ENCODE assay signal across 20 cellular contexts in genomic region chr1:47210666-47211065, GRCh38. TPM values are rescaled to one million over a fixed set of nuclear protein-coding genes. Genes with fewer than 3 reads are reported as not detected.
DNase-seq lines count a peak whose midpoint lies in the region; ATAC-seq and TF ChIP-seq lines count a peak whose summit lies in the region.
"Had no signal": no experiment of that assay in that cellular context is flagged by ENCODE, and none has a peak within 500 bp of the region (broad histone marks: within the 10 kb centered on the region; RNA-seq: fewer than 3 reads in every experiment).

No MANE protein-coding gene starts in this region.

- no peak for TF ChIP-seq EP300 in gastroesophageal sphincter (IDR thresholded peaks at IDR 0.05)

- no TSS peak for BruUV-seq in mammary epithelial cell (replicated peaks; lab: Mats Ljungman, UMichigan)

- no peak for TF ChIP-seq POLR2A in breast epithelium (IDR thresholded peaks at IDR 0.05)
- TF ChIP-seq POLR2A in spleen (IDR thresholded peaks at IDR 0.05): no peak
- TF ChIP-seq POLR2A in gastroesophageal sphincter (IDR thresholded peaks at IDR 0.05): no peak

- H3K4me3 Mint-ChIP-seq in endothelial cell (ENCODE audit: unreplicated experiment) (peak overlapping the region; percentile 80), memory B cell (no peak overlapping the region)
- H3K4me3 Mint-ChIP-seq: IgD-negative memory B cell had no signal

- CTCF ChIA-PET in mammary epithelial cell (lab: Charles Lee; ENCODE audit: low non-redundant PET): no interaction called here

- no peak overlapping the region for H3K4me2 ChIP-seq in mammary epithelial cell (ENCODE audit: insufficient read depth, low read depth, low read length)

- H3K27me3 Mint-ChIP-seq in endothelial cell (ENCODE audit: unreplicated experiment): peaks cover 16% of the 10 kb centered on the region
- peaks cover 13% of the 10 kb centered on the region for H3K27me3 Mint-ChIP-seq in memory B cell

- WGBS in mammary epithelial cell (ENCODE audit: low coverage, missing lambda C conversion rate): 68% methylated on average over 3 of the region's 3 CpGs
- 74 to 89% (median 80%) methylated on average over 3 of the region's 3 CpGs for WGBS in spleen, 5 donors
- 88 to 89% methylated on average over 1 to 2 of the region's 3 CpGs for WGBS in gastroesophageal sphincter (ENCODE audit: low coverage in 1 of 2), 2 donors

- dilution Hi-C loops in mammary epithelial cell (cut with HindIII; ENCODE audit: low sequenced_read_pairs): no loop called here

- H3K9ac ChIP-seq in mammary epithelial cell (ENCODE audit: insufficient read depth, low read length): no peak overlapping the region

- TF ChIP-seq CTCF in mammary epithelial cell (conservative IDR thresholded peaks at IDR 0.05 in 1 of 2, IDR thresholded peaks at IDR 0.05 in 1 of 2; ENCODE audit: extremely low read depth in 1 of 2, insufficient read depth in 1 of 2, low read depth in 1 of 2, low read length in 2 of 2): no peak
- no peak for TF ChIP-seq CTCF in breast epithelium (IDR thresholded peaks at IDR 0.05)
- TF ChIP-seq CTCF in endothelial cell (IDR thresholded peaks at IDR 0.05; ENCODE audit: unreplicated experiment): no peak
- no peak for TF ChIP-seq CTCF in spleen (IDR thresholded peaks at IDR 0.05 in 8 of 11, conservative IDR thresholded peaks at IDR 0.05 in 3 of 11)
- no peak for TF ChIP-seq CTCF in left lung (IDR thresholded peaks at IDR 0.05)
- TF ChIP-seq CTCF in gastroesophageal sphincter (IDR thresholded peaks at IDR 0.05): no peak

- in situ Hi-C loops in mammary epithelial cell (cut with MboI; ENCODE audit: low sequenced_read_pairs in 2 of 2): no loop called here

- H3K27ac Mint-ChIP-seq in endothelial cell (ENCODE audit: unreplicated experiment) (peak overlapping the region; percentile 62), memory B cell (peak overlapping the region; percentile 3)

- H3K36me3 Mint-ChIP-seq in endothelial cell (ENCODE audit: low read depth, unreplicated experiment) (peaks cover 15% of the 10 kb centered on the region), memory B cell (no peaks in the 10 kb centered on the region)
- H3K36me3 Mint-ChIP-seq: IgD-negative memory B cell had no signal

- no peaks in the 10 kb centered on the region for H3K36me3 ChIP-seq in mammary epithelial cell (ENCODE audit: insufficient read depth, low read length)
- no peaks in the 10 kb centered on the region for H3K36me3 ChIP-seq in breast epithelium
- H3K36me3 ChIP-seq in spleen: no peaks in the 10 kb centered on the region
- H3K36me3 ChIP-seq in left lung: no peaks in the 10 kb centered on the region
- H3K36me3 ChIP-seq in gastroesophageal sphincter: no peaks in the 10 kb centered on the region
- H3K36me3 ChIP-seq: MG63 had no signal

- H3K27me3 ChIP-seq in mammary epithelial cell (ENCODE audit: insufficient read depth, low read length) (no peaks in the 10 kb centered on the region), breast epithelium (peaks cover 0 to 5% of the 10 kb centered on the region in 2 donors), spleen (replicated peaks in 1 of 7) (peaks cover 0 to 32% (median 0%) of the 10 kb centered on the region in 7 donors), left lung (peaks cover 0 to 9% of the 10 kb centered on the region in 2 donors), gastroesophageal sphincter (peaks cover 52% of the 10 kb centered on the region)
- H3K27me3 ChIP-seq: MG63 had no signal

- H3K27ac ChIP-seq in mammary epithelial cell (ENCODE audit: insufficient read depth, low read depth, low read length): no peak overlapping the region
- H3K27ac ChIP-seq in breast epithelium: no peak overlapping the region
- no peak overlapping the region for H3K27ac ChIP-seq in spleen
- H3K27ac ChIP-seq in left lung: no peak overlapping the region
- H3K27ac ChIP-seq in gastroesophageal sphincter: no peak overlapping the region
- H3K27ac ChIP-seq: 22Rv1 had no signal

- H3K9me3 Mint-ChIP-seq in endothelial cell (ENCODE audit: unreplicated experiment) (no peaks in the 10 kb centered on the region), memory B cell (no peaks in the 10 kb centered on the region)
- H3K9me3 Mint-ChIP-seq: IgD-negative memory B cell had no signal

- DNase-seq in mammary epithelial cell: peak; percentile 23
- no peak for DNase-seq in breast epithelium (ENCODE audit: low spot score in 2 of 2)
- DNase-seq in endothelial cell (ENCODE audit: low spot score): no peak
- DNase-seq in memory B cell (ENCODE audit: low spot score in 2 of 2): no peak
- DNase-seq in spleen: peak; percentile 10
- no peak for DNase-seq in left lung
- DNase-seq: DMS79 treated with DMSO at 0.1 percent for 48 hours, H7, Kasumi-1, MG63, NCI-H1048, NCI-H1436, NCI-H1930, NCI-H526 had no signal

- no peak overlapping the region for H3K4me3 ChIP-seq in mammary epithelial cell (replicated peaks in 1 of 3; ENCODE audit: insufficient read depth in 1 of 3, low read depth in 2 of 3, low read length in 3 of 3)
- no peak overlapping the region for H3K4me3 ChIP-seq in breast epithelium
- H3K4me3 ChIP-seq in spleen: no peak overlapping the region
- no peak overlapping the region for H3K4me3 ChIP-seq in left lung
- H3K4me3 ChIP-seq in gastroesophageal sphincter: no peak overlapping the region
- H3K4me3 ChIP-seq: MG63 had no signal

- H4K20me1 ChIP-seq in mammary epithelial cell (ENCODE audit: insufficient read depth, low read length): no peaks in the 10 kb centered on the region

- H3K4me1 ChIP-seq in mammary epithelial cell (ENCODE audit: insufficient read depth, low read length) (peaks cover 25% of the 10 kb centered on the region), breast epithelium (no peaks in the 10 kb centered on the region), spleen (peaks cover 0 to 14% (median 11%) of the 10 kb centered on the region in 6 donors), left lung (peaks cover 0 to 12% of the 10 kb centered on the region in 2 donors), gastroesophageal sphincter (peaks cover 0 to 5% (median 0%) of the 10 kb centered on the region in 3 donors)

- no peak overlapping the region for H2AFZ ChIP-seq in mammary epithelial cell (ENCODE audit: low read depth, low read length)

- peaks cover 33% of the 10 kb centered on the region for H3K4me1 Mint-ChIP-seq in endothelial cell (ENCODE audit: unreplicated experiment)
- no peaks in the 10 kb centered on the region for H3K4me1 Mint-ChIP-seq in memory B cell
- H3K4me1 Mint-ChIP-seq: IgD-negative memory B cell had no signal

- intact Hi-C loops in mammary epithelial cell (cut with micrococcal nuclease) (no loop called here), breast epithelium (cut with DNase I; ENCODE audit: low total_unique reads) (no loop called here), spleen (cut with DNase I; ENCODE audit: low total_unique reads) (no loop called here), left lung (cut with DNase I) (no loop called here)

- H3K79me2 ChIP-seq in mammary epithelial cell (ENCODE audit: insufficient read depth, low read length): no peaks in the 10 kb centered on the region

- ATAC-seq in memory B cell (ENCODE audit: low read depth) (no peak), left lung (no peak), gastroesophageal sphincter (no peak)
- no peak for ATAC-seq in activated CD4-positive, CD25-positive, alpha-beta regulatory T cell treated with anti-CD3 and anti-CD28 coated beads, Interleukin-2, amount 50 U/mL, for 24 hours
- ATAC-seq: PC-3 had no signal

- H3K9me3 ChIP-seq in mammary epithelial cell (replicated peaks; ENCODE audit: insufficient read depth, low read length): no peaks in the 10 kb centered on the region
- H3K9me3 ChIP-seq in breast epithelium: no peaks in the 10 kb centered on the region
- no peaks in the 10 kb centered on the region for H3K9me3 ChIP-seq in spleen
- no peaks in the 10 kb centered on the region for H3K9me3 ChIP-seq in left lung
- H3K9me3 ChIP-seq in gastroesophageal sphincter: no peaks in the 10 kb centered on the region
- H3K9me3 ChIP-seq: MG63 had no signal

RNA-seq across cellular contexts. Expression of gene PDZK1IP1, which starts 20.8 kb away (rescaled TPM):
- total RNA-seq in mammary epithelial cell (1 to 10 TPM in 1 of 2 donors, not detected in 1; 1.8 TPM), breast epithelium (10 to 100 TPM in 2 of 3 donors, 1 to 10 TPM in 1; 2.2 to 69.4 (median 42.3) TPM), endothelial cell (ENCODE audit: unreplicated experiment) (not detected), spleen (10 to 100 TPM in 1 of 7 donors, 1 to 10 TPM in 5, under 1 TPM in 1; 0.76 to 11.0 (median 4.0) TPM), left lung (10 to 100 TPM; 44.9 to 54.0 TPM), gastroesophageal sphincter (10 to 100 TPM in 1 of 4 donors, under 1 TPM in 1, not detected in 2; 0.78 to 13.0 TPM)
- polyA plus RNA-seq in mammary epithelial cell (0.36 TPM), spleen (1 to 10 TPM in 1 of 3 donors, under 1 TPM in 2; 0.22 to 8.3 (median 0.41) TPM)
- not detected for polyA minus RNA-seq in mammary epithelial cell
- total RNA-seq: H7, PC-3 had no signal
- polyA plus RNA-seq: AG04450 had no signal

RNA-seq across cellular contexts. Expression of gene TAL1, which starts 21.4 kb away (rescaled TPM):
- total RNA-seq in mammary epithelial cell: not detected
- not detected for polyA plus RNA-seq in mammary epithelial cell
- polyA minus RNA-seq in mammary epithelial cell: not detected
- 1 to 10 TPM; 2.3 to 6.2 (median 5.1) TPM for total RNA-seq in breast epithelium
- total RNA-seq in endothelial cell (ENCODE audit: unreplicated experiment): 199 TPM
- 10 to 100 TPM; 12.9 to 24.5 (median 16.0) TPM for total RNA-seq in spleen
- 10 to 100 TPM in 1 of 3 donors, 1 to 10 TPM in 2; 2.9 to 12.1 (median 4.4) TPM for polyA plus RNA-seq in spleen
- total RNA-seq in left lung: 1 to 10 TPM; 8.4 to 9.7 TPM
- total RNA-seq in gastroesophageal sphincter: 1 to 10 TPM; 3.0 to 4.2 (median 3.6) TPM
- total RNA-seq: PC-3 had no signal
- polyA plus RNA-seq: AG04450 had no signal

Comparison
In these comparisons a context has a peak if more than half of its experiments do, and no peak if none do; other contexts are left out.
1. DNase-seq: peak in mammary epithelial cell (single experiment) and spleen (single experiment); none in breast epithelium (0 of 2), endothelial cell (single experiment), memory B cell (0 of 2) and left lung (0 of 2).